In genomic region chr9:137956688-137957385, GRCh38 we compare ENCODE assay signal across 2 cellular contexts.
A peak's percentile ranks its signal among the peaks of the same experiment; 100 is the strongest.
TF ChIP-seq lines count a peak whose summit lies in the region.

No MANE protein-coding gene starts in this region.

TF ChIP-seq in Ishikawa, 13 proteins besides CTCF, POLR2A, EP300 and RAD21 (continued from another document):
- TF ChIP-seq USF1 (IDR thresholded peaks at IDR 0.05) (peak; percentile 39; the same call in 1 of the 2 replicates), MAX (IDR thresholded peaks at IDR 0.05) (peak; percentile 66)

TF ChIP-seq in K562, 482 proteins besides CTCF, POLR2A, EP300 and RAD21 (continues in another document):
- TF ChIP-seq, protein P1, sequence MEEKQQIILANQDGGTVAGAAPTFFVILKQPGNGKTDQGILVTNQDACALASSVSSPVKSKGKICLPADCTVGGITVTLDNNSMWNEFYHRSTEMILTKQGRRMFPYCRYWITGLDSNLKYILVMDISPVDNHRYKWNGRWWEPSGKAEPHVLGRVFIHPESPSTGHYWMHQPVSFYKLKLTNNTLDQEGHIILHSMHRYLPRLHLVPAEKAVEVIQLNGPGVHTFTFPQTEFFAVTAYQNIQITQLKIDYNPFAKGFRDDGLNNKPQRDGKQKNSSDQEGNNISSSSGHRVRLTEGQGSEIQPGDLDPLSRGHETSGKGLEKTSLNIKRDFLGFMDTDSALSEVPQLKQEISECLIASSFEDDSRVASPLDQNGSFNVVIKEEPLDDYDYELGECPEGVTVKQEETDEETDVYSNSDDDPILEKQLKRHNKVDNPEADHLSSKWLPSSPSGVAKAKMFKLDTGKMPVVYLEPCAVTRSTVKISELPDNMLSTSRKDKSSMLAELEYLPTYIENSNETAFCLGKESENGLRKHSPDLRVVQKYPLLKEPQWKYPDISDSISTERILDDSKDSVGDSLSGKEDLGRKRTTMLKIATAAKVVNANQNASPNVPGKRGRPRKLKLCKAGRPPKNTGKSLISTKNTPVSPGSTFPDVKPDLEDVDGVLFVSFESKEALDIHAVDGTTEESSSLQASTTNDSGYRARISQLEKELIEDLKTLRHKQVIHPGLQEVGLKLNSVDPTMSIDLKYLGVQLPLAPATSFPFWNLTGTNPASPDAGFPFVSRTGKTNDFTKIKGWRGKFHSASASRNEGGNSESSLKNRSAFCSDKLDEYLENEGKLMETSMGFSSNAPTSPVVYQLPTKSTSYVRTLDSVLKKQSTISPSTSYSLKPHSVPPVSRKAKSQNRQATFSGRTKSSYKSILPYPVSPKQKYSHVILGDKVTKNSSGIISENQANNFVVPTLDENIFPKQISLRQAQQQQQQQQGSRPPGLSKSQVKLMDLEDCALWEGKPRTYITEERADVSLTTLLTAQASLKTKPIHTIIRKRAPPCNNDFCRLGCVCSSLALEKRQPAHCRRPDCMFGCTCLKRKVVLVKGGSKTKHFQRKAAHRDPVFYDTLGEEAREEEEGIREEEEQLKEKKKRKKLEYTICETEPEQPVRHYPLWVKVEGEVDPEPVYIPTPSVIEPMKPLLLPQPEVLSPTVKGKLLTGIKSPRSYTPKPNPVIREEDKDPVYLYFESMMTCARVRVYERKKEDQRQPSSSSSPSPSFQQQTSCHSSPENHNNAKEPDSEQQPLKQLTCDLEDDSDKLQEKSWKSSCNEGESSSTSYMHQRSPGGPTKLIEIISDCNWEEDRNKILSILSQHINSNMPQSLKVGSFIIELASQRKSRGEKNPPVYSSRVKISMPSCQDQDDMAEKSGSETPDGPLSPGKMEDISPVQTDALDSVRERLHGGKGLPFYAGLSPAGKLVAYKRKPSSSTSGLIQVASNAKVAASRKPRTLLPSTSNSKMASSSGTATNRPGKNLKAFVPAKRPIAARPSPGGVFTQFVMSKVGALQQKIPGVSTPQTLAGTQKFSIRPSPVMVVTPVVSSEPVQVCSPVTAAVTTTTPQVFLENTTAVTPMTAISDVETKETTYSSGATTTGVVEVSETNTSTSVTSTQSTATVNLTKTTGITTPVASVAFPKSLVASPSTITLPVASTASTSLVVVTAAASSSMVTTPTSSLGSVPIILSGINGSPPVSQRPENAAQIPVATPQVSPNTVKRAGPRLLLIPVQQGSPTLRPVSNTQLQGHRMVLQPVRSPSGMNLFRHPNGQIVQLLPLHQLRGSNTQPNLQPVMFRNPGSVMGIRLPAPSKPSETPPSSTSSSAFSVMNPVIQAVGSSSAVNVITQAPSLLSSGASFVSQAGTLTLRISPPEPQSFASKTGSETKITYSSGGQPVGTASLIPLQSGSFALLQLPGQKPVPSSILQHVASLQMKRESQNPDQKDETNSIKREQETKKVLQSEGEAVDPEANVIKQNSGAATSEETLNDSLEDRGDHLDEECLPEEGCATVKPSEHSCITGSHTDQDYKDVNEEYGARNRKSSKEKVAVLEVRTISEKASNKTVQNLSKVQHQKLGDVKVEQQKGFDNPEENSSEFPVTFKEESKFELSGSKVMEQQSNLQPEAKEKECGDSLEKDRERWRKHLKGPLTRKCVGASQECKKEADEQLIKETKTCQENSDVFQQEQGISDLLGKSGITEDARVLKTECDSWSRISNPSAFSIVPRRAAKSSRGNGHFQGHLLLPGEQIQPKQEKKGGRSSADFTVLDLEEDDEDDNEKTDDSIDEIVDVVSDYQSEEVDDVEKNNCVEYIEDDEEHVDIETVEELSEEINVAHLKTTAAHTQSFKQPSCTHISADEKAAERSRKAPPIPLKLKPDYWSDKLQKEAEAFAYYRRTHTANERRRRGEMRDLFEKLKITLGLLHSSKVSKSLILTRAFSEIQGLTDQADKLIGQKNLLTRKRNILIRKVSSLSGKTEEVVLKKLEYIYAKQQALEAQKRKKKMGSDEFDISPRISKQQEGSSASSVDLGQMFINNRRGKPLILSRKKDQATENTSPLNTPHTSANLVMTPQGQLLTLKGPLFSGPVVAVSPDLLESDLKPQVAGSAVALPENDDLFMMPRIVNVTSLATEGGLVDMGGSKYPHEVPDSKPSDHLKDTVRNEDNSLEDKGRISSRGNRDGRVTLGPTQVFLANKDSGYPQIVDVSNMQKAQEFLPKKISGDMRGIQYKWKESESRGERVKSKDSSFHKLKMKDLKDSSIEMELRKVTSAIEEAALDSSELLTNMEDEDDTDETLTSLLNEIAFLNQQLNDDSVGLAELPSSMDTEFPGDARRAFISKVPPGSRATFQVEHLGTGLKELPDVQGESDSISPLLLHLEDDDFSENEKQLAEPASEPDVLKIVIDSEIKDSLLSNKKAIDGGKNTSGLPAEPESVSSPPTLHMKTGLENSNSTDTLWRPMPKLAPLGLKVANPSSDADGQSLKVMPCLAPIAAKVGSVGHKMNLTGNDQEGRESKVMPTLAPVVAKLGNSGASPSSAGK (IDR thresholded peaks at IDR 0.05) = peak; percentile 66
- TF ChIP-seq, protein P2, sequence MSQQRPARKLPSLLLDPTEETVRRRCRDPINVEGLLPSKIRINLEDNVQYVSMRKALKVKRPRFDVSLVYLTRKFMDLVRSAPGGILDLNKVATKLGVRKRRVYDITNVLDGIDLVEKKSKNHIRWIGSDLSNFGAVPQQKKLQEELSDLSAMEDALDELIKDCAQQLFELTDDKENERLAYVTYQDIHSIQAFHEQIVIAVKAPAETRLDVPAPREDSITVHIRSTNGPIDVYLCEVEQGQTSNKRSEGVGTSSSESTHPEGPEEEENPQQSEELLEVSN (IDR thresholded peaks at IDR 0.05; ENCODE audit: borderline replicate concordance in 1 of 2, extremely low read depth in 1 of 2, insufficient read depth in 1 of 2, insufficient read length in 1 of 2, low read depth in 1 of 2, low read length in 1 of 2, poor library complexity in 1 of 2, severe bottlenecking in 1 of 2) = peak; percentile 69 to 74
- no peak for TF ChIP-seq IRF2 (CRISPR knock-in tag; IDR thresholded peaks at IDR 0.05)
- no peak for TF ChIP-seq ADNP (tag; IDR thresholded peaks at IDR 0.05)
- TF ChIP-seq CBFA2T2 (conservative IDR thresholded peaks at IDR 0.05) = 0 out of 2 replicates have a peak, but pooled peaks have one; percentile 21
- peak in 1 of 2 experiments; percentile 38; a peak in 1 of 4 replicates for TF ChIP-seq MNT (conservative IDR thresholded peaks at IDR 0.05)
- TF ChIP-seq, protein P3, sequence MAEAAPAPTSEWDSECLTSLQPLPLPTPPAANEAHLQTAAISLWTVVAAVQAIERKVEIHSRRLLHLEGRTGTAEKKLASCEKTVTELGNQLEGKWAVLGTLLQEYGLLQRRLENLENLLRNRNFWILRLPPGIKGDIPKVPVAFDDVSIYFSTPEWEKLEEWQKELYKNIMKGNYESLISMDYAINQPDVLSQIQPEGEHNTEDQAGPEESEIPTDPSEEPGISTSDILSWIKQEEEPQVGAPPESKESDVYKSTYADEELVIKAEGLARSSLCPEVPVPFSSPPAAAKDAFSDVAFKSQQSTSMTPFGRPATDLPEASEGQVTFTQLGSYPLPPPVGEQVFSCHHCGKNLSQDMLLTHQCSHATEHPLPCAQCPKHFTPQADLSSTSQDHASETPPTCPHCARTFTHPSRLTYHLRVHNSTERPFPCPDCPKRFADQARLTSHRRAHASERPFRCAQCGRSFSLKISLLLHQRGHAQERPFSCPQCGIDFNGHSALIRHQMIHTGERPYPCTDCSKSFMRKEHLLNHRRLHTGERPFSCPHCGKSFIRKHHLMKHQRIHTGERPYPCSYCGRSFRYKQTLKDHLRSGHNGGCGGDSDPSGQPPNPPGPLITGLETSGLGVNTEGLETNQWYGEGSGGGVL (CRISPR knock-in tag; IDR thresholded peaks at IDR 0.05) = no peak
- peak; percentile 60 for TF ChIP-seq USF2 (CRISPR knock-in tag; IDR thresholded peaks at IDR 0.05)
- TF ChIP-seq L3MBTL2 (IDR thresholded peaks at IDR 0.05) = peak; percentile 78
- no peak for TF ChIP-seq MYBL2 (IDR thresholded peaks at IDR 0.05; ENCODE audit: low read depth)
- TF ChIP-seq MYBL2 (CRISPR knock-in tag; IDR thresholded peaks at IDR 0.05; ENCODE audit: borderline replicate concordance) = no peak
- TF ChIP-seq ZNF644 (tag; IDR thresholded peaks at IDR 0.05; ENCODE audit: low read depth) = no peak
- no peak for TF ChIP-seq NKRF (IDR thresholded peaks at IDR 0.05; ENCODE audit: borderline replicate concordance)
- peak; percentile 75 for TF ChIP-seq BHLHE40 (IDR thresholded peaks at IDR 0.05; ENCODE audit: low read length)
- no peak for TF ChIP-seq ILF3 (IDR thresholded peaks at IDR 0.05; ENCODE audit: borderline replicate concordance)
- TF ChIP-seq NEUROD1 (IDR thresholded peaks at IDR 0.05; ENCODE audit: borderline replicate concordance, low read depth, low read length, partially characterized antibody) = no peak
- TF ChIP-seq USF1 (CRISPR knock-in tag; IDR thresholded peaks at IDR 0.05) = peak; percentile 74
- TF ChIP-seq, protein P4, sequence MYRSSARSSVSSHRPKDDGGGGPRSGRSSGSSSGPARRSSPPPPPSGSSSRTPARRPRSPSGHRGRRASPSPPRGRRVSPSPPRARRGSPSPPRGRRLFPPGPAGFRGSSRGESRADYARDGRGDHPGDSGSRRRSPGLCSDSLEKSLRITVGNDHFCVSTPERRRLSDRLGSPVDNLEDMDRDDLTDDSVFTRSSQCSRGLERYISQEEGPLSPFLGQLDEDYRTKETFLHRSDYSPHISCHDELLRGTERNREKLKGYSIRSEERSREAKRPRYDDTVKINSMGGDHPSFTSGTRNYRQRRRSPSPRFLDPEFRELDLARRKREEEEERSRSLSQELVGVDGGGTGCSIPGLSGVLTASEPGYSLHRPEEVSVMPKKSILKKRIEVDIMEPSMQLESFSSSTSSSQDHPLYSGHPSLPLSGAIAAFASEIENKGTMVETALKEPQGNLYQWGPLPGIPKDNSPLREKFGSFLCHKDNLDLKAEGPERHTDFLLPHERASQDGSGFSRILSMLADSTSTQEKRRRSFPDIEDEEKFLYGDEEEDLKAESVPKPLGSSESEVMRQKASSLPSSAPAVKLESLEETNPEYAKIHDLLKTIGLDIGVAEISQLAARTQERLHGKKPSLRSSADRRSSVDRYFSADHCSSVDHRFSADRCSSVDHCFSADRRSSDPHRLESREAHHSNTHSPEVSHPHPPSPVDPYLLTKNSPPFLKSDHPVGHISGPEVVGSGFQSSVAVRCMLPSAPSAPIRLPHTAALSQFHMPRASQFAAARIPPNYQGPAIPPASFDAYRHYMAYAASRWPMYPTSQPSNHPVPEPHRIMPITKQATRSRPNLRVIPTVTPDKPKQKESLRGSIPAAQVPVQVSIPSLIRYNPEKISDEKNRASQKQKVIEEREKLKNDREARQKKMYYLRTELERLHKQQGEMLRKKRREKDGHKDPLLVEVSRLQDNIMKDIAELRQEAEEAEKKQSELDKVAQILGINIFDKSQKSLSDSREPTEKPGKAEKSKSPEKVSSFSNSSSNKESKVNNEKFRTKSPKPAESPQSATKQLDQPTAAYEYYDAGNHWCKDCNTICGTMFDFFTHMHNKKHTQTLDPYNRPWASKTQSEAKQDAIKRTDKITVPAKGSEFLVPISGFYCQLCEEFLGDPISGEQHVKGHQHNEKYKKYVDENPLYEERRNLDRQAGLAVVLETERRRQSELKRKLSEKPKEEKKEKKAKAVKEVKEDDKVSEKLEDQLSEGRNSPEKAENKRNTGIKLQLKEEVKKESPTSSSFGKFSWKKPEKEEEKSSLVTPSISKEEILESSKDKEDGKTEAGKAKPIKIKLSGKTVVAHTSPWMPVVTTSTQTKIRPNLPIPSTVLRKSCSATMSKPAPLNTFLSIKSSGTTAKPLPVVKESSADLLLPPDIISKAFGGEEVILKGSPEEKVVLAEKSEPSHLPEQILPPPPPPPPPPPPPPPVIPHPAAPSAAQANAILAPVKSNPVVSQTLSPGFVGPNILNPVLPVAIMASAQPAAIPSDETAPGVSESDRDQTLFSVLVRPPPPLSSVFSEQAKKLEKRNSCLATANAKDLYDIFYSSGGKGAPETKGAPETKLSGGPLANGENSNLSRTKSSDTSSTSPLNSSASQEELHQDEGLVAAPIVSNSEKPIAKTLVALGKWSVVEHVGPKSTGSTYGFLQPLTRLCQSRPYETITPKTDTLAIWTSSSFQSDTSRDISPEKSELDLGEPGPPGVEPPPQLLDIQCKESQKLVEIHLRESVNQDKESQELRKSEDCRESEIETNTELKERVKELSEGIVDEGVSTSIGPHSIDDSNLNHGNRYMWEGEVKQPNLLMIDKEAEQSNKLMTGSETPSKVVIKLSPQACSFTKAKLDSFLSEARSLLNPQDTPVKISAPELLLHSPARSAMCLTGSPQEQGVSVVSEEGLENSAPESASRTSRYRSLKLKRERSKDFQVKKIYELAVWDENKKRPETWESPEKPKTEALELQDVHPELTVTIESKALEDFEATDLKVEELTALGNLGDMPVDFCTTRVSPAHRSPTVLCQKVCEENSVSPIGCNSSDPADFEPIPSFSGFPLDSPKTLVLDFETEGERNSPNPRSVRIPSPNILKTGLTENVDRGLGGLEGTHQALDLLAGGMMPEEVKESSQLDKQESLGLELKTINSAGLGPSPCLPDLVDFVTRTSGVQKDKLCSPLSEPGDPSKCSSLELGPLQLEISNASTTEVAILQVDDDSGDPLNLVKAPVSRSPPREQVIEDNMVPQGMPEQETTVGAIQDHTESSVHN (IDR thresholded peaks at IDR 0.05; ENCODE audit: borderline replicate concordance in 1 of 2, low read depth in 1 of 2) = no peak
- TF ChIP-seq CHCHD3 (CRISPR knock-in tag; IDR thresholded peaks at IDR 0.05) = no peak
